ENCODE assay signal across 1 cellular context in genomic region chr1:110963666-110964399, GRCh38.
TF ChIP-seq lines count a peak whose summit lies in the region.

TSS of gene LRIF1 (minus strand) at chr1:110963922. CDS start at chr1:110963688, 234 bp downstream.

TF ChIP-seq in GM23338, 12 proteins besides CTCF, POLR2A, EP300 and RAD21 (continued from another document):
- TF ChIP-seq ZNF462 (CRISPR knock-in tag; IDR thresholded peaks at IDR 0.05): no peak
